ENCODE assay signal across 15 cellular contexts in genomic region chr3:40924559-40925058, GRCh38.
DNase-seq lines count a peak whose midpoint lies in the region; FAIRE-seq and TF ChIP-seq lines count a peak whose summit lies in the region.
"Had no signal": no experiment of that assay in that cellular context is flagged by ENCODE, and none has a peak within 500 bp of the region (broad histone marks: within the 10 kb centered on the region; RNA-seq: fewer than 3 reads in every experiment).

No MANE protein-coding gene starts in this region.

- 26% methylated on average over 3 of the region's 3 CpGs for WGBS in liver
- WGBS in thyroid gland, 2 donors: 30 to 32% methylated on average over 3 of the region's 3 CpGs

- no peak for FAIRE-seq in H54 (lab: Jason Lieb, UNC)

- DNase-seq in NCI-H1105 treated with DMSO at 0.1 percent for 48 hours (lab: John Stamatoyannopoulos, UW): peak; percentile 86
- DNase-seq in NCI-H748 treated with DMSO at 0.1 percent for 48 hours (lab: John Stamatoyannopoulos, UW): peak; percentile 79
- DNase-seq in thyroid gland: peak; percentile 48 to 55
- no peak for DNase-seq in EL
- DNase-seq in H54 (ENCODE audit: insufficient read length, low spot score): no peak
- no peak for DNase-seq in activated effector memory CD4-positive, alpha-beta T cell treated with anti-CD3 and anti-CD28 coated beads, Interleukin-2, amount 50 U/mL, for 16 hours
- DNase-seq in activated CD4-positive, alpha-beta memory T cell treated with anti-CD3 and anti-CD28 coated beads, Interleukin-2, amount 10 ng/mL, durations not matched to agents 7 days and 5 days: no peak
- DNase-seq: activated CD4-positive, alpha-beta T cell treated with anti-CD3 and anti-CD28 coated beads, Interleukin-2, amount 10 ng/mL, durations not matched to agents 7 days and 5 days; activated T-cell treated with anti-CD3 and anti-CD28 coated beads, Interleukin-2, amount 50 U/mL, for 4 hours; cerebellar nuclear complex; MG63; NCI-H526 treated with DMSO at 0.1 percent for 48 hours; stimulated activated CD4-positive, alpha-beta T cell treated with anti-CD3 and anti-CD28 coated beads, Interleukin-2, amount 100 ng/mL, for 48 hours; T-helper 17 cell had no signal

- no peak overlapping the region for H3K27ac ChIP-seq in liver (ENCODE audit: low read depth in 1 of 2, low read length in 2 of 2)
- H3K27ac ChIP-seq in thyroid gland: no peak overlapping the region

- no peaks in the 10 kb centered on the region for H3K36me3 ChIP-seq in liver (ENCODE audit: control insufficient read depth in 4 of 4, insufficient read depth in 3 of 4, low read depth in 1 of 4, low read length in 3 of 4)
- H3K36me3 ChIP-seq in thyroid gland: no peaks in the 10 kb centered on the region
- H3K36me3 ChIP-seq: MG63 had no signal

- H3K4me3 ChIP-seq in liver (ENCODE audit: low read depth in 1 of 3, low read length in 3 of 3) (no peak overlapping the region), thyroid gland (replicated peaks in 1 of 3) (no peak overlapping the region)
- H3K4me3 ChIP-seq: MG63 had no signal

- no peaks in the 10 kb centered on the region for H3K4me1 Mint-ChIP-seq in activated CD4-positive, alpha-beta memory T cell treated with anti-CD3 and anti-CD28 coated beads, Interleukin-2, amount 10 ng/mL, durations not matched to agents 7 days and 5 days
- H3K4me1 Mint-ChIP-seq: activated CD4-positive, alpha-beta T cell treated with anti-CD3 and anti-CD28 coated beads, Interleukin-2, amount 10 ng/mL, durations not matched to agents 7 days and 5 days; T-helper 17 cell had no signal

- TF ChIP-seq POLR2A in thyroid gland (IDR thresholded peaks at IDR 0.05) (no peak), H54 (IDR thresholded peaks at IDR 0.05; ENCODE audit: low read depth, low read length) (no peak)

- TF ChIP-seq CTCF in liver (IDR thresholded peaks at IDR 0.05; ENCODE audit: low read depth, low read length, missing input control) (no peak), thyroid gland (IDR thresholded peaks at IDR 0.05) (peak in 1 of 6 experiments; percentile 12)

- H3K4me1 ChIP-seq in liver (ENCODE audit: control insufficient read depth in 4 of 4, insufficient read depth in 4 of 4, low read length in 3 of 4) (peaks cover 0 to 11% (median 7%) of the 10 kb centered on the region in 4 donors), thyroid gland (peaks cover 12 to 16% of the 10 kb centered on the region in 2 donors)

- CTCF ChIA-PET in activated CD4-positive, alpha-beta memory T cell treated with anti-CD3 and anti-CD28 coated beads, Interleukin-2, amount 10 ng/mL, durations not matched to agents 7 days and 5 days (lab: Charles Lee): no interaction called here

- intact Hi-C loops in thyroid gland (cut with DNase I): no loop called here

- H3K27me3 ChIP-seq in liver (ENCODE audit: control insufficient read depth in 4 of 4, insufficient read depth in 4 of 4, low read length in 3 of 4) (no peaks in the 10 kb centered on the region), thyroid gland (no peaks in the 10 kb centered on the region)
- H3K27me3 ChIP-seq: MG63 had no signal

- peaks cover 6% of the 10 kb centered on the region for H3K9me3 Mint-ChIP-seq in activated CD4-positive, alpha-beta memory T cell treated with anti-CD3 and anti-CD28 coated beads, Interleukin-2, amount 10 ng/mL, durations not matched to agents 7 days and 5 days
- H3K9me3 Mint-ChIP-seq: activated CD4-positive, alpha-beta T cell treated with anti-CD3 and anti-CD28 coated beads, Interleukin-2, amount 10 ng/mL, durations not matched to agents 7 days and 5 days; activated T-cell treated with anti-CD3 and anti-CD28 coated beads, Interleukin-2, amount 50 U/mL, for 4 hours had no signal

- H3K4me3 Mint-ChIP-seq in activated CD4-positive, alpha-beta memory T cell treated with anti-CD3 and anti-CD28 coated beads, Interleukin-2, amount 10 ng/mL, durations not matched to agents 7 days and 5 days: no peak overlapping the region
- H3K4me3 Mint-ChIP-seq: activated CD4-positive, alpha-beta T cell treated with anti-CD3 and anti-CD28 coated beads, Interleukin-2, amount 10 ng/mL, durations not matched to agents 7 days and 5 days; activated T-cell treated with anti-CD3 and anti-CD28 coated beads, Interleukin-2, amount 50 U/mL, for 4 hours; T-helper 17 cell had no signal

- H3K27me3 Mint-ChIP-seq in activated CD4-positive, alpha-beta memory T cell treated with anti-CD3 and anti-CD28 coated beads, Interleukin-2, amount 10 ng/mL, durations not matched to agents 7 days and 5 days: peaks cover 8% of the 10 kb centered on the region

- POLR2A ChIA-PET in activated CD4-positive, alpha-beta memory T cell treated with anti-CD3 and anti-CD28 coated beads, Interleukin-2, amount 10 ng/mL, durations not matched to agents 7 days and 5 days (lab: Charles Lee): no interaction called here

- no peaks in the 10 kb centered on the region for H3K36me3 Mint-ChIP-seq in activated CD4-positive, alpha-beta memory T cell treated with anti-CD3 and anti-CD28 coated beads, Interleukin-2, amount 10 ng/mL, durations not matched to agents 7 days and 5 days (ENCODE audit: low read depth)

- no peak overlapping the region for H3K9ac ChIP-seq in liver (ENCODE audit: low read depth in 1 of 2, low read length in 2 of 2)

- no peak overlapping the region for H3K27ac Mint-ChIP-seq in activated CD4-positive, alpha-beta memory T cell treated with anti-CD3 and anti-CD28 coated beads, Interleukin-2, amount 10 ng/mL, durations not matched to agents 7 days and 5 days
- H3K27ac Mint-ChIP-seq: activated CD4-positive, alpha-beta T cell treated with anti-CD3 and anti-CD28 coated beads, Interleukin-2, amount 10 ng/mL, durations not matched to agents 7 days and 5 days; T-helper 17 cell had no signal

- TF ChIP-seq RAD21 in liver (IDR thresholded peaks at IDR 0.05): no peak

- peaks cover 0 to 2% (median 0%) of the 10 kb centered on the region in 4 donors for H3K9me3 ChIP-seq in liver (ENCODE audit: control insufficient read depth in 4 of 4, low read length in 3 of 4)
- H3K9me3 ChIP-seq in thyroid gland: no peaks in the 10 kb centered on the region
- H3K9me3 ChIP-seq: MG63 had no signal

TF ChIP-seq in liver, 16 proteins besides CTCF, POLR2A, EP300 and RAD21:
- peak; percentile 26 to 33 for TF ChIP-seq HNF4A (conservative IDR thresholded peaks at IDR 0.05)
- no peak for TF ChIP-seq GABPA (IDR thresholded peaks at IDR 0.05 in 1 of 2, conservative IDR thresholded peaks at IDR 0.05 in 1 of 2)
- TF ChIP-seq NR2F2 (IDR thresholded peaks at IDR 0.05): no peak

Comparison
In these comparisons a context has a peak if more than half of its experiments do, and no peak if none do; other contexts are left out.
1. DNase-seq: peak in NCI-H1105 treated with DMSO at 0.1 percent for 48 hours (single experiment), NCI-H748 treated with DMSO at 0.1 percent for 48 hours (single experiment) and thyroid gland (2 of 2); none in EL (single experiment), H54 (single experiment), activated effector memory CD4-positive, alpha-beta T cell treated with anti-CD3 and anti-CD28 coated beads, Interleukin-2, amount 50 U/mL, for 16 hours (single experiment) and activated CD4-positive, alpha-beta memory T cell treated with anti-CD3 and anti-CD28 coated beads, Interleukin-2, amount 10 ng/mL, durations not matched to agents 7 days and 5 days (single experiment).